1 cellular context compared by ENCODE assay signal in the genomic region with DNA sequence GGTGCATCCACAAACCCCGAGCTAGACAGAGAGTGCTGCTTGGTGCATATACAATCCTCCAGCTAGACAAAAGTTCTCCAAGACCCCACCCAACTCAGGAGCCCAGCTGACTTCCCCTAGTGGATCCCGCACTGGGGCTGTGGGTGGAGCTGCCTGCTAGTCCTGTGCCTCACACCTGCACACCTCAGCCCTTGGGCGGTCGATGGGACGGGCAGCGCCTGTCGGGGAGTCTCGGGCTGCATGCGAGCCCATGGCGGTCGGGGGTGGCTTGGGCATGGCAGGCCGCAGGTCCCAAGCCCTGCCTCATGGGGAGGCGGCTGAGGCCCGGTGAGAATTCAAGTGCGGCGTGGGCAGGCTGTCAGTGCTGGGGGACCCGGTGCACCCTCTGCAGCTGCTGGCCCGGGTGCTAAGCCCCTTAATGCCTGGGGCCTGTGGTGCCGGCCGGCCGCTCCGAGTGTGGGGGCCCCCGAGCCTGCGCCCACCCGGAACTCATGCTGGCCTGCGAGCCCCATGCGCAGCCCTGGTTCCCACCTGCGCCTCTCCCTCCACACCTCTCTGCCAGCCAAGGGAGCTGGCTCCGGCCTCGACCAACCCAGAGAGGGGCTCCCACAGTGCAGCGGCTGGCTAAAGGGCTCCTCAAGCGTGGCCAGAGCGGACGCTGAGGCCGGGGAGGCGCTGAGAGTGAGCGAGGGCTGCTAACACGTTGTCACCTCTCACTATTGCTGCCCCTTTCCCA.
TF ChIP-seq lines count a peak whose summit lies in the region.

No MANE protein-coding gene starts in this region.

TF ChIP-seq in GM23338, 12 proteins besides CTCF, POLR2A, EP300 and RAD21:
- TF ChIP-seq JUNB (IDR thresholded peaks at IDR 0.05; ENCODE audit: unreplicated experiment) (no peak), POLR2AphosphoS5 (IDR thresholded peaks at IDR 0.05; ENCODE audit: low read depth) (peak; percentile 34)
